In the genomic region with DNA sequence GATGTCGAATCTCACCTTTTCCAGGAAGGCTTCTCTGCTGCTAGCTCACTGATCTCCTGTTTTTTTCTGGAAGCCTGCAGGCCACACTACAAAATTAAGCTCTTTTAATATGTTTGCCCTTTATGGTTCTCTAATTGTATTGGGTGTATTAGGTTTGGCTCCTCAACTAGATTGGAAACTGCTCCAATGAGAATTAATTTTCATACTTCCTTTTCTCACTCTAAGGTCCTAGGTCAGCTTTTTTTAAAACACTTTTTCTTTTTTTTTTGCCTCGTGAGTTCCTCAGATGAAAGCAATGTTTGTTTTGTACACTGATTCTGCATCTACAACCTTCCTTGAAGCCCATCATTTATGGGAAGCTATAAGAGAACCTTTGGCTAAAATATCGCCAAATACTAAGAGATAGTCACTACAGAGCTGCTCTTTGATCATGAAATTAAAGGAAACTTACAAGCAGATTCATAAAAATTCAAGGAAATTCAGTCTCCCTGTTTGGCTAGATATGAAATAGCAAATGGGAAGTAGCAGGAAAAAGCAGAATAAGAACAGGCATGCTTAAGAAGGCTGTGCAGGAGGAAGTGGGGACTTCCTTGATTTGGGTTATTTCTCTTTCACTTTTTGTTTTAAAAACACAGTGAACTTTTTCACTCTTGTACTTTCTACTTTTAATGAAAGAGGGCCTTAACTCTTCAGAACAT, we compare ENCODE assay signal across 8 cellular contexts. TPM values are rescaled to one million over a fixed set of nuclear protein-coding genes. Genes with fewer than 3 reads are reported as not detected.
DNase-seq lines count a peak whose midpoint lies in the region; ATAC-seq and TF ChIP-seq lines count a peak whose summit lies in the region.

No MANE protein-coding gene starts in this region.

- H2AFZ ChIP-seq in trophoblast cell (ENCODE audit: insufficient read depth, low read length, poor library complexity) = no peak overlapping the region

- no peak overlapping the region for H3K23ac ChIP-seq in trophoblast cell (ENCODE audit: low read length)

- peak overlapping the region; percentile 95 for H3K27ac Mint-ChIP-seq in activated T-helper 2 cell treated with anti-CD3 and anti-CD28 coated beads, Interferon-gamma antibody, Interleukin-2, Interleukin-4, amounts not matched to agents 10 μg/mL and 5 μg/mL and 100 μg/mL, durations not matched to agents 14 hours and 24 hours and 36 hours
- no peak overlapping the region for H3K27ac Mint-ChIP-seq in endodermal cell

- CTCF ChIA-PET in HEK293T (lab: Yijun Ruan, JAX) = no interaction called here

- H4K12ac ChIP-seq in trophoblast cell (ENCODE audit: low read depth, low read length) = no peak overlapping the region

- H3K4me1 Mint-ChIP-seq in activated T-helper 2 cell treated with anti-CD3 and anti-CD28 coated beads, Interferon-gamma antibody, Interleukin-2, Interleukin-4, amounts not matched to agents 10 μg/mL and 5 μg/mL and 100 μg/mL, durations not matched to agents 14 hours and 24 hours and 36 hours (ENCODE audit: low read depth) = peaks cover 36% of the 10 kb centered on the region
- no peaks in the 10 kb centered on the region for H3K4me1 Mint-ChIP-seq in endodermal cell

- H3K27ac ChIP-seq in trophoblast cell (ENCODE audit: low read depth, low read length) (no peak overlapping the region), endodermal cell (ENCODE audit: low read depth, low read length) (no peak overlapping the region)

- POLR2A ChIA-PET in HEK293T (lab: Yijun Ruan, JAX) = no interaction called here

- H3K27me3 Mint-ChIP-seq in activated T-helper 2 cell treated with anti-CD3 and anti-CD28 coated beads, Interferon-gamma antibody, Interleukin-2, Interleukin-4, amounts not matched to agents 10 μg/mL and 5 μg/mL and 100 μg/mL, durations not matched to agents 14 hours and 24 hours and 36 hours (ENCODE audit: low read depth) = no peaks in the 10 kb centered on the region
- peaks cover 2% of the 10 kb centered on the region for H3K27me3 Mint-ChIP-seq in endodermal cell (ENCODE audit: insufficient read depth)

- intact Hi-C loops in activated T-helper 2 cell treated with anti-CD3 and anti-CD28 coated beads, Interferon-gamma antibody, Interleukin-2, Interleukin-4, amounts not matched to agents 10 μg/mL and 5 μg/mL and 100 μg/mL, durations not matched to agents 14 hours and 24 hours and 36 hours (cut with micrococcal nuclease) = loop anchor here (1.0 to 2.0 kb wide), 3 partner anchors 8 to 58 kb away; no protein-coding TSS in a partner anchor

- H2BK12ac ChIP-seq in trophoblast cell (ENCODE audit: low read length) = peak overlapping the region; percentile 76

- H3K9me3 Mint-ChIP-seq in activated T-helper 2 cell treated with anti-CD3 and anti-CD28 coated beads, Interferon-gamma antibody, Interleukin-2, Interleukin-4, amounts not matched to agents 10 μg/mL and 5 μg/mL and 100 μg/mL, durations not matched to agents 14 hours and 24 hours and 36 hours = peaks cover 14% of the 10 kb centered on the region
- H3K9me3 Mint-ChIP-seq in endodermal cell = no peaks in the 10 kb centered on the region

- peak; percentile 95 for ATAC-seq in GM19395 (IDR thresholded peaks at IDR 0.05; ENCODE audit: unreplicated experiment)
- ATAC-seq in HG03439 (IDR thresholded peaks at IDR 0.05; ENCODE audit: unreplicated experiment) = peak; percentile 95

- no peak overlapping the region for H3K4ac ChIP-seq in trophoblast cell (ENCODE audit: low read depth, low read length)

- H3K4me3 ChIP-seq in trophoblast cell (ENCODE audit: low read depth, low read length) = no peak overlapping the region
- no peak overlapping the region for H3K4me3 ChIP-seq in endodermal cell (ENCODE audit: low read length)

- H4K8ac ChIP-seq in trophoblast cell (ENCODE audit: low read depth, low read length) = peak overlapping the region; percentile 47

- H3K18ac ChIP-seq in trophoblast cell (ENCODE audit: low read length) = no peak overlapping the region

- H3K36me3 ChIP-seq in trophoblast cell (ENCODE audit: control insufficient read depth in 1 of 2, insufficient read depth in 2 of 2, low read length in 2 of 2) (no peaks in the 10 kb centered on the region), endodermal cell (ENCODE audit: control insufficient read depth, insufficient read depth, low read length) (no peaks in the 10 kb centered on the region)

- H3K9ac ChIP-seq in trophoblast cell (ENCODE audit: low read length) (no peak overlapping the region), endodermal cell (ENCODE audit: extremely low read depth, low read length, poor library complexity, severe bottlenecking) (no peak overlapping the region)

- WGBS in trophoblast cell (ENCODE audit: extremely low coverage, insufficient coverage, insufficient read length) = no CpG with 5 or more reads among the region's 3 CpGs
- WGBS in endodermal cell (ENCODE audit: insufficient coverage in 1 of 2, insufficient read length in 1 of 2), 2 experiments = 70 to 93% methylated on average over 2 to 3 of the region's 3 CpGs

- no peaks in the 10 kb centered on the region for H3K27me3 ChIP-seq in trophoblast cell (ENCODE audit: insufficient read depth, low read length)
- H3K27me3 ChIP-seq in endodermal cell (ENCODE audit: control insufficient read depth, insufficient read depth, low read length, poor library complexity, severe bottlenecking) = no peaks in the 10 kb centered on the region

- no peak overlapping the region for H2BK120ac ChIP-seq in trophoblast cell (ENCODE audit: insufficient read depth, low read length, poor library complexity)

- H3K4me1 ChIP-seq in trophoblast cell (ENCODE audit: control insufficient read depth in 1 of 2, insufficient read depth in 2 of 2, low read length in 2 of 2) (peaks cover 3 to 7% of the 10 kb centered on the region in 2 experiments), endodermal cell (ENCODE audit: control insufficient read depth, insufficient read depth, low read length) (no peaks in the 10 kb centered on the region)

- H2AK5ac ChIP-seq in trophoblast cell (ENCODE audit: low read length) = no peak overlapping the region

- H3K79me1 ChIP-seq in trophoblast cell (ENCODE audit: low read length) = peaks cover 1% of the 10 kb centered on the region

- TF ChIP-seq CTCF in endodermal cell (conservative IDR thresholded peaks at IDR 0.05) = no peak

- peak overlapping the region; percentile 74 for H3K4me3 Mint-ChIP-seq in activated T-helper 2 cell treated with anti-CD3 and anti-CD28 coated beads, Interferon-gamma antibody, Interleukin-2, Interleukin-4, amounts not matched to agents 10 μg/mL and 5 μg/mL and 100 μg/mL, durations not matched to agents 14 hours and 24 hours and 36 hours (ENCODE audit: low read depth)
- H3K4me3 Mint-ChIP-seq in endodermal cell = no peak overlapping the region

- no peak overlapping the region for H3K14ac ChIP-seq in trophoblast cell (ENCODE audit: low read length)

- no peak overlapping the region for H4K91ac ChIP-seq in trophoblast cell (ENCODE audit: low read depth, low read length)

- H3K79me2 ChIP-seq in trophoblast cell (ENCODE audit: control insufficient read depth, insufficient read depth, low read length, poor library complexity) = no peaks in the 10 kb centered on the region

- H2BK5ac ChIP-seq in trophoblast cell (ENCODE audit: low read depth, low read length, poor library complexity) = no peak overlapping the region

- peaks cover 6% of the 10 kb centered on the region for H3K36me3 Mint-ChIP-seq in activated T-helper 2 cell treated with anti-CD3 and anti-CD28 coated beads, Interferon-gamma antibody, Interleukin-2, Interleukin-4, amounts not matched to agents 10 μg/mL and 5 μg/mL and 100 μg/mL, durations not matched to agents 14 hours and 24 hours and 36 hours (ENCODE audit: low read depth)
- no peaks in the 10 kb centered on the region for H3K36me3 Mint-ChIP-seq in endodermal cell (ENCODE audit: low read depth)

- H3K9me3 ChIP-seq in trophoblast cell (ENCODE audit: insufficient read depth, low read depth, low read length) (no peaks in the 10 kb centered on the region), endodermal cell (ENCODE audit: control insufficient read depth, low read length) (no peaks in the 10 kb centered on the region)

- DNase-seq in CD1c-positive myeloid dendritic cell (ENCODE audit: extremely low spot score) (peak; percentile 74), trophoblast cell (no peak), endodermal cell (no peak), HEK293T (ENCODE audit: extremely low spot score) (no peak)
- DNase-seq in activated T-helper 2 cell treated with anti-CD3 and anti-CD28 coated beads, Interferon-gamma antibody, Interleukin-2, Interleukin-4, amounts not matched to agents 10 μg/mL and 5 μg/mL and 100 μg/mL, durations not matched to agents 14 hours and 24 hours and 36 hours (ENCODE audit: low spot score) = no peak
- DNase-seq in activated CD4-positive, alpha-beta T cell treated with anti-CD3 and anti-CD28 coated beads, Interleukin-2, amount 50 U/mL, for 4 hours = no peak

- H3K4me2 ChIP-seq in trophoblast cell (ENCODE audit: low read length) = no peak overlapping the region

TF ChIP-seq in HEK293T, 16 proteins besides CTCF, POLR2A, EP300 and RAD21:
- TF ChIP-seq FOXK2 (IDR thresholded peaks at IDR 0.05) (no peak), ELF4 (IDR thresholded peaks at IDR 0.05) (no peak), LEF1 (IDR thresholded peaks at IDR 0.05; ENCODE audit: borderline replicate concordance) (no peak), SP1 (IDR thresholded peaks at IDR 0.05) (no peak), NFRKB (IDR thresholded peaks at IDR 0.05) (no peak), TARDBP (IDR thresholded peaks at IDR 0.05) (no peak), BHLHE40 (IDR thresholded peaks at IDR 0.05; ENCODE audit: borderline replicate concordance) (no peak)

RNA-seq across cellular contexts. Expression of gene FYB1, which starts 55.2 kb away (rescaled TPM):
- total RNA-seq in activated T-helper 2 cell treated with anti-CD3 and anti-CD28 coated beads, Interferon-gamma antibody, Interleukin-2, Interleukin-4, amounts not matched to agents 10 μg/mL and 5 μg/mL and 100 μg/mL, durations not matched to agents 14 hours and 24 hours and 36 hours = 66.4 and 70.7 TPM in 2 replicates
- 58.3 and 63.0 TPM in 2 replicates for polyA plus RNA-seq in trophoblast cell (2013)
- total RNA-seq in endodermal cell = not detected
- not detected for polyA plus RNA-seq in endodermal cell (2013, experiment 1 of 2)
- not detected for polyA plus RNA-seq in endodermal cell (2013, experiment 2 of 2)

Comparison
In these comparisons a context has a peak if more than half of its experiments do, and no peak if none do; other contexts are left out.
1. RNA of gene FYB1, which starts 55.2 kb away (total RNA-seq): 66.4 to 70.7 TPM in activated T-helper 2 cell treated with anti-CD3 and anti-CD28 coated beads, Interferon-gamma antibody, Interleukin-2, Interleukin-4, amounts not matched to agents 10 μg/mL and 5 μg/mL and 100 μg/mL, durations not matched to agents 14 hours and 24 hours and 36 hours; not detected in endodermal cell; every median in the first group is over 10 times any median in the second.